ENCODE assay signal across 2 cellular contexts in the genomic region with DNA sequence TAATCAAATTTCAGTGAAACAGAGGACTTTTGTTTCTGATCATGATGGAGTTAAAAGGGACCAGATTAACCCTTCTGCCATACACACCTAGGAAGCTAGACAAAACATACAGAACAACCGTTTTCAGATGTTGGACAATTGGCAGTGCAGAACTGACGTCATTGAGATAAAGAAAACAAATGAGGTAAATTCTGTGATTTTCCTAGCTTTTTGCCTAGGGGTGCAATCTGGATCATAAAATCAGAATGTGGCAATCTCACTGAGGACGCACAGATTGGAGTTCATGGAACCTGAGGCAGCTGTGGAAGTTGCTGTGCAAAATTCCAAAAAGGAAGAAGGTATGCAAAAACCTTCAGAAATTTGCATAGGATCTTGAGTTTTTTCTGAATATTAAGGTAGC.
A peak's percentile ranks its signal among the peaks of the same experiment; 100 is the strongest.
TF ChIP-seq lines count a peak whose summit lies in the region.

No MANE protein-coding gene starts in this region.

TF ChIP-seq in HEK293, 187 proteins besides CTCF, POLR2A, EP300 and RAD21 (continues in another document):
- TF ChIP-seq, protein P1, sequence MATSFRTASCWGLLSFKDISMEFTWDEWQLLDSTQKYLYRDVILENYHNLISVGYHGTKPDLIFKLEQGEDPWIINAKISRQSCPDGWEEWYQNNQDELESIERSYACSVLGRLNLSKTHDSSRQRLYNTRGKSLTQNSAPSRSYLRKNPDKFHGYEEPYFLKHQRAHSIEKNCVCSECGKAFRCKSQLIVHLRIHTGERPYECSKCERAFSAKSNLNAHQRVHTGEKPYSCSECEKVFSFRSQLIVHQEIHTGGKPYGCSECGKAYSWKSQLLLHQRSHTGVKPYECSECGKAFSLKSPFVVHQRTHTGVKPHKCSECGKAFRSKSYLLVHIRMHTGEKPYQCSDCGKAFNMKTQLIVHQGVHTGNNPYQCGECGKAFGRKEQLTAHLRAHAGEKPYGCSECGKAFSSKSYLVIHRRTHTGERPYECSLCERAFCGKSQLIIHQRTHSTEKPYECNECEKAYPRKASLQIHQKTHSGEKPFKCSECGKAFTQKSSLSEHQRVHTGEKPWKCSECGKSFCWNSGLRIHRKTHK (tag by site-specific recombination; IDR thresholded peaks at IDR 0.05) = no peak
- TF ChIP-seq GFI1B (tag by site-specific recombination; IDR thresholded peaks at IDR 0.05) = peak; percentile 98
- TF ChIP-seq ZNF629 (tag by site-specific recombination; IDR thresholded peaks at IDR 0.05) = peak; percentile 56
- TF ChIP-seq, protein P2, sequence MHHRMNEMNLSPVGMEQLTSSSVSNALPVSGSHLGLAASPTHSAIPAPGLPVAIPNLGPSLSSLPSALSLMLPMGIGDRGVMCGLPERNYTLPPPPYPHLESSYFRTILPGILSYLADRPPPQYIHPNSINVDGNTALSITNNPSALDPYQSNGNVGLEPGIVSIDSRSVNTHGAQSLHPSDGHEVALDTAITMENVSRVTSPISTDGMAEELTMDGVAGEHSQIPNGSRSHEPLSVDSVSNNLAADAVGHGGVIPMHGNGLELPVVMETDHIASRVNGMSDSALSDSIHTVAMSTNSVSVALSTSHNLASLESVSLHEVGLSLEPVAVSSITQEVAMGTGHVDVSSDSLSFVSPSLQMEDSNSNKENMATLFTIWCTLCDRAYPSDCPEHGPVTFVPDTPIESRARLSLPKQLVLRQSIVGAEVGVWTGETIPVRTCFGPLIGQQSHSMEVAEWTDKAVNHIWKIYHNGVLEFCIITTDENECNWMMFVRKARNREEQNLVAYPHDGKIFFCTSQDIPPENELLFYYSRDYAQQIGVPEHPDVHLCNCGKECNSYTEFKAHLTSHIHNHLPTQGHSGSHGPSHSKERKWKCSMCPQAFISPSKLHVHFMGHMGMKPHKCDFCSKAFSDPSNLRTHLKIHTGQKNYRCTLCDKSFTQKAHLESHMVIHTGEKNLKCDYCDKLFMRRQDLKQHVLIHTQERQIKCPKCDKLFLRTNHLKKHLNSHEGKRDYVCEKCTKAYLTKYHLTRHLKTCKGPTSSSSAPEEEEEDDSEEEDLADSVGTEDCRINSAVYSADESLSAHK (tag by site-specific recombination; IDR thresholded peaks at IDR 0.05) = no peak
- TF ChIP-seq, protein P3, sequence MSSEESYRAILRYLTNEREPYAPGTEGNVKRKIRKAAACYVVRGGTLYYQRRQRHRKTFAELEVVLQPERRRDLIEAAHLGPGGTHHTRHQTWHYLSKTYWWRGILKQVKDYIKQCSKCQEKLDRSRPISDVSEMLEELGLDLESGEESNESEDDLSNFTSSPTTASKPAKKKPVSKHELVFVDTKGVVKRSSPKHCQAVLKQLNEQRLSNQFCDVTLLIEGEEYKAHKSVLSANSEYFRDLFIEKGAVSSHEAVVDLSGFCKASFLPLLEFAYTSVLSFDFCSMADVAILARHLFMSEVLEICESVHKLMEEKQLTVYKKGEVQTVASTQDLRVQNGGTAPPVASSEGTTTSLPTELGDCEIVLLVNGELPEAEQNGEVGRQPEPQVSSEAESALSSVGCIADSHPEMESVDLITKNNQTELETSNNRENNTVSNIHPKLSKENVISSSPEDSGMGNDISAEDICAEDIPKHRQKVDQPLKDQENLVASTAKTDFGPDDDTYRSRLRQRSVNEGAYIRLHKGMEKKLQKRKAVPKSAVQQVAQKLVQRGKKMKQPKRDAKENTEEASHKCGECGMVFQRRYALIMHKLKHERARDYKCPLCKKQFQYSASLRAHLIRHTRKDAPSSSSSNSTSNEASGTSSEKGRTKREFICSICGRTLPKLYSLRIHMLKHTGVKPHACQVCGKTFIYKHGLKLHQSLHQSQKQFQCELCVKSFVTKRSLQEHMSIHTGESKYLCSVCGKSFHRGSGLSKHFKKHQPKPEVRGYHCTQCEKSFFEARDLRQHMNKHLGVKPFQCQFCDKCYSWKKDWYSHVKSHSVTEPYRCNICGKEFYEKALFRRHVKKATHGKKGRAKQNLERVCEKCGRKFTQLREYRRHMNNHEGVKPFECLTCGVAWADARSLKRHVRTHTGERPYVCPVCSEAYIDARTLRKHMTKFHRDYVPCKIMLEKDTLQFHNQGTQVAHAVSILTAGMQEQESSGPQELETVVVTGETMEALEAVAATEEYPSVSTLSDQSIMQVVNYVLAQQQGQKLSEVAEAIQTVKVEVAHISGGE (tag by site-specific recombination; conservative IDR thresholded peaks at IDR 0.05; ENCODE audit: low read depth) = no peak
- TF ChIP-seq ZNF202 (tag by site-specific recombination; IDR thresholded peaks at IDR 0.05; ENCODE audit: borderline replicate concordance) = no peak
- no peak for TF ChIP-seq ZNF792 (tag by site-specific recombination; IDR thresholded peaks at IDR 0.05)
- TF ChIP-seq, protein P4, sequence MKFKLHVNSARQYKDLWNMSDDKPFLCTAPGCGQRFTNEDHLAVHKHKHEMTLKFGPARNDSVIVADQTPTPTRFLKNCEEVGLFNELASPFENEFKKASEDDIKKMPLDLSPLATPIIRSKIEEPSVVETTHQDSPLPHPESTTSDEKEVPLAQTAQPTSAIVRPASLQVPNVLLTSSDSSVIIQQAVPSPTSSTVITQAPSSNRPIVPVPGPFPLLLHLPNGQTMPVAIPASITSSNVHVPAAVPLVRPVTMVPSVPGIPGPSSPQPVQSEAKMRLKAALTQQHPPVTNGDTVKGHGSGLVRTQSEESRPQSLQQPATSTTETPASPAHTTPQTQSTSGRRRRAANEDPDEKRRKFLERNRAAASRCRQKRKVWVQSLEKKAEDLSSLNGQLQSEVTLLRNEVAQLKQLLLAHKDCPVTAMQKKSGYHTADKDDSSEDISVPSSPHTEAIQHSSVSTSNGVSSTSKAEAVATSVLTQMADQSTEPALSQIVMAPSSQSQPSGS (tag by site-specific recombination; IDR thresholded peaks at IDR 0.05; ENCODE audit: low read depth) = peak; percentile 84
- TF ChIP-seq ZNF214 (tag by site-specific recombination; IDR thresholded peaks at IDR 0.05; ENCODE audit: borderline replicate concordance) = no peak

TF ChIP-seq in K562, 482 proteins besides CTCF, POLR2A, EP300 and RAD21:
- TF ChIP-seq STAG1 (CRISPR knock-in tag; IDR thresholded peaks at IDR 0.05; ENCODE audit: borderline replicate concordance) = no peak
- peak; percentile 69 to 74 for TF ChIP-seq KDM1A (IDR thresholded peaks at IDR 0.05)
- TF ChIP-seq RB1 (IDR thresholded peaks at IDR 0.05; ENCODE audit: low read depth) = no peak
- peak; percentile 35 for TF ChIP-seq EWSR1 (IDR thresholded peaks at IDR 0.05; ENCODE audit: borderline replicate concordance, low read depth, partially characterized antibody)
- no peak for TF ChIP-seq CBX1 (IDR thresholded peaks at IDR 0.05; ENCODE audit: low read depth)
- TF ChIP-seq ATF7 (IDR thresholded peaks at IDR 0.05) = peak; percentile 28; the same call in 1 of the 2 replicates
- TF ChIP-seq, protein P5, sequence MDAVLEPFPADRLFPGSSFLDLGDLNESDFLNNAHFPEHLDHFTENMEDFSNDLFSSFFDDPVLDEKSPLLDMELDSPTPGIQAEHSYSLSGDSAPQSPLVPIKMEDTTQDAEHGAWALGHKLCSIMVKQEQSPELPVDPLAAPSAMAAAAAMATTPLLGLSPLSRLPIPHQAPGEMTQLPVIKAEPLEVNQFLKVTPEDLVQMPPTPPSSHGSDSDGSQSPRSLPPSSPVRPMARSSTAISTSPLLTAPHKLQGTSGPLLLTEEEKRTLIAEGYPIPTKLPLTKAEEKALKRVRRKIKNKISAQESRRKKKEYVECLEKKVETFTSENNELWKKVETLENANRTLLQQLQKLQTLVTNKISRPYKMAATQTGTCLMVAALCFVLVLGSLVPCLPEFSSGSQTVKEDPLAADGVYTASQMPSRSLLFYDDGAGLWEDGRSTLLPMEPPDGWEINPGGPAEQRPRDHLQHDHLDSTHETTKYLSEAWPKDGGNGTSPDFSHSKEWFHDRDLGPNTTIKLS (IDR thresholded peaks at IDR 0.05; ENCODE audit: borderline replicate concordance, low read depth) = no peak
